Comparison of ENCODE assay signal across 21 cellular contexts in genomic region chr1:230361941-230362340, GRCh38.
DNase-seq lines count a peak whose midpoint lies in the region; ATAC-seq and TF ChIP-seq lines count a peak whose summit lies in the region.
"Had no signal": no experiment of that assay in that cellular context is flagged by ENCODE, and none has a peak within 500 bp of the region (broad histone marks: within the 10 kb centered on the region; RNA-seq: fewer than 3 reads in every experiment).

No MANE protein-coding gene starts in this region.

- no peaks in the 10 kb centered on the region for H3K79me2 ChIP-seq in SK-N-SH (ENCODE audit: insufficient read depth)

- no peak overlapping the region for H3K23ac ChIP-seq in neuronal stem cell (ENCODE audit: low read depth, low read length, poor library complexity)

- no peaks in the 10 kb centered on the region for H4K20me1 ChIP-seq in SK-N-SH (ENCODE audit: insufficient read depth)

- CTCF ChIA-PET in SK-N-SH (lab: Yijun Ruan, JAX): interaction anchor here (0.6 kb wide), 1 partner anchor 552 kb away, joined by 4 read pairs; no protein-coding TSS in a partner anchor

- no peak overlapping the region for H3K4ac ChIP-seq in neuronal stem cell (ENCODE audit: low read length)

- H3K27me3 ChIP-seq in SK-N-SH (ENCODE audit: insufficient read depth) (no peaks in the 10 kb centered on the region), neuronal stem cell (ENCODE audit: control insufficient read depth in 3 of 3, insufficient read depth in 3 of 3, low read depth in 1 of 3, low read length in 3 of 3) (no peaks in the 10 kb centered on the region)

- no peak overlapping the region for H2BK5ac ChIP-seq in neuronal stem cell (ENCODE audit: low read length)

- H3K27ac Mint-ChIP-seq in natural killer cell treated with Interleukin-12 subunit alpha and Interleukin-12 subunit beta and Interleukin-15 and Interleukin-18, amount 100 ng/mL, for 72 hours: no peak overlapping the region
- H3K27ac Mint-ChIP-seq in natural killer cell: no peak overlapping the region
- H3K27ac Mint-ChIP-seq: CD4-positive, alpha-beta memory T cell had no signal

- H3K9me3 ChIP-seq in SK-N-SH (no peaks in the 10 kb centered on the region), neuronal stem cell (replicated peaks in 1 of 2; ENCODE audit: control insufficient read depth in 2 of 2, insufficient read depth in 1 of 2, low read depth in 1 of 2, low read length in 2 of 2) (no peaks in the 10 kb centered on the region)
- H3K9me3 ChIP-seq: A549 had no signal

- intact Hi-C loops in natural killer cell (cut with micrococcal nuclease): no loop called here

- no peak for ATAC-seq in SK-N-SH treated with all-trans-retinoic acid at 6 μM for 48 hours
- ATAC-seq in natural killer cell treated with Interleukin-12 subunit alpha and Interleukin-12 subunit beta and Interleukin-15 and Interleukin-18, amount 100 ng/mL, for 72 hours: no peak
- ATAC-seq in natural killer cell: no peak
- no peak for ATAC-seq in GM19328 (IDR thresholded peaks at IDR 0.05; ENCODE audit: unreplicated experiment)
- ATAC-seq: A549 had no signal

- H3K36me3 ChIP-seq in SK-N-SH (replicated peaks in 1 of 2; ENCODE audit: control insufficient read depth in 1 of 2, insufficient read depth in 2 of 2, low read length in 1 of 2) (no peaks in the 10 kb centered on the region), neuronal stem cell (replicated peaks in 1 of 2; ENCODE audit: control insufficient read depth in 2 of 2, insufficient read depth in 2 of 2, low read length in 2 of 2) (peaks cover 0 to 6% of the 10 kb centered on the region in 2 donors)

- H2AFZ ChIP-seq in SK-N-SH (ENCODE audit: low read depth) (no peak overlapping the region), neuronal stem cell (ENCODE audit: low read length) (no peak overlapping the region)
- H2AFZ ChIP-seq: GM23248 had no signal

- H2BK12ac ChIP-seq in neuronal stem cell (ENCODE audit: low read length): no peak overlapping the region

- H3K4me3 Mint-ChIP-seq in natural killer cell treated with Interleukin-12 subunit alpha and Interleukin-12 subunit beta and Interleukin-15 and Interleukin-18, amount 100 ng/mL, for 72 hours: no peak overlapping the region
- no peak overlapping the region for H3K4me3 Mint-ChIP-seq in natural killer cell
- H3K4me3 Mint-ChIP-seq: CD4-positive, alpha-beta memory T cell had no signal

- H3K4me2 ChIP-seq in SK-N-SH: no peak overlapping the region
- no peak overlapping the region for H3K4me2 ChIP-seq in neuronal stem cell (ENCODE audit: insufficient read depth, low read length, poor library complexity, severe bottlenecking)
- H3K4me2 ChIP-seq: A549 had no signal

- H3K18ac ChIP-seq in neuronal stem cell (ENCODE audit: low read length): peak overlapping the region; percentile 23

- no peak for TF ChIP-seq RAD21 in SK-N-SH (IDR thresholded peaks at IDR 0.05; ENCODE audit: low read length)

- no peaks in the 10 kb centered on the region for H3K4me1 Mint-ChIP-seq in natural killer cell treated with Interleukin-12 subunit alpha and Interleukin-12 subunit beta and Interleukin-15 and Interleukin-18, amount 100 ng/mL, for 72 hours (ENCODE audit: low read depth in 2 of 2)
- H3K4me1 Mint-ChIP-seq in natural killer cell: no peaks in the 10 kb centered on the region
- H3K4me1 Mint-ChIP-seq: CD4-positive, alpha-beta memory T cell had no signal

- H3F3A ChIP-seq in SK-N-SH (replicated peaks; ENCODE audit: insufficient read depth): no peaks in the 10 kb centered on the region

- DNase-seq in SK-N-SH (peak; percentile 47), natural killer cell (no peak), RPMI8226 (peak; percentile 23), neuronal stem cell (ENCODE audit: low spot score) (no peak), HK-2 (ENCODE audit: unreplicated experiment) (no peak)
- DNase-seq in natural killer cell treated with Interleukin-12 subunit alpha and Interleukin-12 subunit beta and Interleukin-15 and Interleukin-18, amount 100 ng/mL, for 72 hours (ENCODE audit: low spot score): peak; percentile 40
- DNase-seq: 8988T; ACHN; AML-193; C1 segment of cervical spinal cord; Calu3; CD4-positive, alpha-beta memory T cell; COR-L47; DMS53; DMS79 treated with DMSO at 0.1 percent for 48 hours; GM23248; H7; HCEC 1CT had no signal

- H3K14ac ChIP-seq in neuronal stem cell (ENCODE audit: low read length): no peak overlapping the region

- no peak overlapping the region for H4K8ac ChIP-seq in neuronal stem cell (ENCODE audit: low read depth, low read length)

- TF ChIP-seq EP300 in SK-N-SH (IDR thresholded peaks at IDR 0.05; ENCODE audit: borderline replicate concordance in 1 of 2, low read depth in 1 of 2, low read length in 1 of 2): no peak

- H3K9me2 ChIP-seq in SK-N-SH: no peaks in the 10 kb centered on the region

- H3K27ac ChIP-seq in SK-N-SH (ENCODE audit: low read depth in 2 of 2, low read length in 1 of 2) (no peak overlapping the region), neuronal stem cell (replicated peaks; ENCODE audit: low read length) (no peak overlapping the region)
- H3K27ac ChIP-seq: A549, GM23248 had no signal

- no peak overlapping the region for H4K91ac ChIP-seq in neuronal stem cell (ENCODE audit: low read depth, low read length, poor library complexity)

- no peak overlapping the region for H2BK15ac ChIP-seq in neuronal stem cell (ENCODE audit: low read length)

- H3K9me3 Mint-ChIP-seq in natural killer cell treated with Interleukin-12 subunit alpha and Interleukin-12 subunit beta and Interleukin-15 and Interleukin-18, amount 100 ng/mL, for 72 hours: no peaks in the 10 kb centered on the region
- H3K9me3 Mint-ChIP-seq in natural killer cell: no peaks in the 10 kb centered on the region
- H3K9me3 Mint-ChIP-seq: CD4-positive, alpha-beta memory T cell had no signal

- H3K27me3 Mint-ChIP-seq in natural killer cell treated with Interleukin-12 subunit alpha and Interleukin-12 subunit beta and Interleukin-15 and Interleukin-18, amount 100 ng/mL, for 72 hours: peaks cover 5 to 7% of the 10 kb centered on the region in 2 donors
- no peaks in the 10 kb centered on the region for H3K27me3 Mint-ChIP-seq in natural killer cell (ENCODE audit: low read depth in 2 of 2)

- no peak for TF ChIP-seq CTCF in SK-N-SH (IDR thresholded peaks at IDR 0.05)
- TF ChIP-seq CTCF in natural killer cell (IDR thresholded peaks at IDR 0.05): no peak

- H3K79me1 ChIP-seq in neuronal stem cell (ENCODE audit: low read depth, low read length): no peaks in the 10 kb centered on the region

- peak overlapping the region; percentile 64 for H2AK5ac ChIP-seq in neuronal stem cell (ENCODE audit: low read depth, low read length)

- H3K4me3 ChIP-seq in SK-N-SH (ENCODE audit: low read depth in 2 of 2, low read length in 1 of 2): no peak overlapping the region
- no peak overlapping the region for H3K4me3 ChIP-seq in neuronal stem cell (ENCODE audit: low read length in 2 of 2)
- H3K4me3 ChIP-seq: A549, GM23248 had no signal

- H3K9ac ChIP-seq in SK-N-SH: no peak overlapping the region
- no peak overlapping the region for H3K9ac ChIP-seq in neuronal stem cell (ENCODE audit: low read depth, low read length, poor library complexity)
- H3K9ac ChIP-seq: GM23248 had no signal

- WGBS in SK-N-SH (ENCODE audit: low lambda C conversion rate): 83% methylated on average over 3 of the region's 10 CpGs
- no CpG with 5 or more reads among the region's 10 CpGs for WGBS in neuronal stem cell (ENCODE audit: extremely low coverage in 2 of 2, insufficient read length in 2 of 2, insufficient replicate concordance in 1 of 2), 2 donors

- no peaks in the 10 kb centered on the region for H3K36me3 Mint-ChIP-seq in natural killer cell treated with Interleukin-12 subunit alpha and Interleukin-12 subunit beta and Interleukin-15 and Interleukin-18, amount 100 ng/mL, for 72 hours
- no peaks in the 10 kb centered on the region for H3K36me3 Mint-ChIP-seq in natural killer cell
- H3K36me3 Mint-ChIP-seq: CD4-positive, alpha-beta memory T cell had no signal

- H2BK120ac ChIP-seq in neuronal stem cell (ENCODE audit: low read depth, low read length): no peak overlapping the region

- POLR2A ChIA-PET in SK-N-SH (lab: Yijun Ruan, JAX): no interaction called here

- peaks cover 0 to 4% of the 10 kb centered on the region in 2 experiments; a peak in 1 of 4 replicates for H3K4me1 ChIP-seq in SK-N-SH (ENCODE audit: control insufficient read depth in 1 of 2, insufficient read depth in 2 of 2, low read depth in 1 of 2, low read length in 1 of 2)
- peaks cover 0 to 2% of the 10 kb centered on the region in 2 donors for H3K4me1 ChIP-seq in neuronal stem cell (ENCODE audit: control insufficient read depth in 2 of 2, insufficient read depth in 1 of 2, low read depth in 1 of 2, low read length in 2 of 2)

TF ChIP-seq in SK-N-SH, 30 proteins besides CTCF, POLR2A, EP300 and RAD21:
- TF ChIP-seq SMC3 (IDR thresholded peaks at IDR 0.05; ENCODE audit: low read depth, low read length) (no peak), POLR2AphosphoS5 (IDR thresholded peaks at IDR 0.05; ENCODE audit: low read depth, low read length) (no peak), GATA2 (CRISPR knock-in tag; IDR thresholded peaks at IDR 0.05) (no peak), SIN3A (IDR thresholded peaks at IDR 0.05; ENCODE audit: borderline replicate concordance, low read depth, low read length) (no peak), FOSL2 (IDR thresholded peaks at IDR 0.05; ENCODE audit: borderline replicate concordance, low read depth) (no peak), EZH2phosphoT487 (IDR thresholded peaks at IDR 0.05; ENCODE audit: borderline replicate concordance, low read depth) (no peak), GABPA (IDR thresholded peaks at IDR 0.05; ENCODE audit: low read depth) (no peak), TAF1 (IDR thresholded peaks at IDR 0.05; ENCODE audit: borderline replicate concordance, low read depth, low read length) (no peak)

TF ChIP-seq in SK-N-SH treated with all-trans-retinoic acid at 6 μM for 48 hours, 23 proteins besides CTCF, POLR2A, EP300 and RAD21 (continues in another document):
- TF ChIP-seq, protein P1, sequence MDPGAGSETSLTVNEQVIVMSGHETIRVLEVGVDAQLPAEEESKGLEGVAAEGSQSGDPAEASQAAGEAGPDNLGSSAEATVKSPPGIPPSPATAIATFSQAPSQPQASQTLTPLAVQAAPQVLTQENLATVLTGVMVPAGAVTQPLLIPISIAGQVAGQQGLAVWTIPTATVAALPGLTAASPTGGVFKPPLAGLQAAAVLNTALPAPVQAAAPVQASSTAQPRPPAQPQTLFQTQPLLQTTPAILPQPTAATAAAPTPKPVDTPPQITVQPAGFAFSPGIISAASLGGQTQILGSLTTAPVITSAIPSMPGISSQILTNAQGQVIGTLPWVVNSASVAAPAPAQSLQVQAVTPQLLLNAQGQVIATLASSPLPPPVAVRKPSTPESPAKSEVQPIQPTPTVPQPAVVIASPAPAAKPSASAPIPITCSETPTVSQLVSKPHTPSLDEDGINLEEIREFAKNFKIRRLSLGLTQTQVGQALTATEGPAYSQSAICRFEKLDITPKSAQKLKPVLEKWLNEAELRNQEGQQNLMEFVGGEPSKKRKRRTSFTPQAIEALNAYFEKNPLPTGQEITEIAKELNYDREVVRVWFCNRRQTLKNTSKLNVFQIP (CRISPR knock-in tag; IDR thresholded peaks at IDR 0.05; ENCODE audit: borderline replicate concordance, low read depth): no peak
- no peak for TF ChIP-seq ESRRG (CRISPR knock-in tag; IDR thresholded peaks at IDR 0.05)
- TF ChIP-seq ZC3H10 (CRISPR knock-in tag; IDR thresholded peaks at IDR 0.05): no peak
- no peak for TF ChIP-seq PPARA (CRISPR knock-in tag; IDR thresholded peaks at IDR 0.05; ENCODE audit: borderline replicate concordance)
- no peak for TF ChIP-seq ISL1 (CRISPR knock-in tag; IDR thresholded peaks at IDR 0.05)
- no peak for TF ChIP-seq RARB (CRISPR knock-in tag; IDR thresholded peaks at IDR 0.05)

Comparison
In these comparisons a context has a peak if more than half of its experiments do, and no peak if none do; other contexts are left out.
1. DNase-seq: peak in SK-N-SH (single experiment), natural killer cell treated with Interleukin-12 subunit alpha and Interleukin-12 subunit beta and Interleukin-15 and Interleukin-18, amount 100 ng/mL, for 72 hours (single experiment) and RPMI8226 (single experiment); none in natural killer cell (single experiment), neuronal stem cell (single experiment) and HK-2 (single experiment).